Comparison of ENCODE assay signal across 9 cellular contexts in genomic region chr12:128259556-128260070, GRCh38. TPM values are rescaled to one million over a fixed set of nuclear protein-coding genes. Genes with fewer than 3 reads are reported as not detected.
DNase-seq lines count a peak whose midpoint lies in the region; ATAC-seq, FAIRE-seq and TF ChIP-seq lines count a peak whose summit lies in the region.
"Had no signal": no experiment of that assay in that cellular context is flagged by ENCODE, and none has a peak within 500 bp of the region (broad histone marks: within the 10 kb centered on the region; RNA-seq: fewer than 3 reads in every experiment).

No MANE protein-coding gene starts in this region.

- 0% methylated on average over 5 of the region's 5 CpGs for WGBS in K562 (ENCODE audit: insufficient coverage, low coverage, missing lambda C conversion rate)

- no peaks in the 10 kb centered on the region for H3K36me3 Mint-ChIP-seq in CD4-positive, alpha-beta T cell (ENCODE audit: low read depth)

- peaks cover 20% of the 10 kb centered on the region for H3K27me3 Mint-ChIP-seq in CD4-positive, alpha-beta T cell

- no peaks in the 10 kb centered on the region for H3K9me1 ChIP-seq in K562 (ENCODE audit: control insufficient read depth, insufficient read depth, low read length)

- H3K9ac ChIP-seq in K562 (ENCODE audit: insufficient read depth in 1 of 2, low read depth in 2 of 2, low read length in 2 of 2), result no peak overlapping the region

- H2AFZ ChIP-seq in K562 (ENCODE audit: low read depth, low read length), result no peak overlapping the region

- H3K9me3 ChIP-seq in K562 (replicated peaks; ENCODE audit: control insufficient read depth, insufficient read depth, low read depth, low read length) (no peaks in the 10 kb centered on the region), left lung (no peaks in the 10 kb centered on the region)
- no peaks in the 10 kb centered on the region for H3K9me3 ChIP-seq in CD4-positive, alpha-beta T cell (ENCODE audit: control insufficient read depth, low read length)

- no peaks in the 10 kb centered on the region for H3K4me1 Mint-ChIP-seq in CD4-positive, alpha-beta T cell (ENCODE audit: low read depth)

- TF ChIP-seq POLR2A in K562 (conservative IDR thresholded peaks at IDR 0.05), result no peak

- FAIRE-seq in K562 (lab: Jason Lieb, UNC), result peak; percentile 46

- H3K36me3 ChIP-seq in K562 (ENCODE audit: control insufficient read depth, insufficient read depth, low read length), result no peaks in the 10 kb centered on the region
- H3K36me3 ChIP-seq in left lung, result no peaks in the 10 kb centered on the region

- no peaks in the 10 kb centered on the region for H4K20me1 ChIP-seq in K562 (replicated peaks; ENCODE audit: control insufficient read depth, insufficient read depth, low read length)

- CTCF ChIA-PET in K562 (lab: Yijun Ruan, JAX; ENCODE audit: low intra/inter-chr PET ratio), result interaction anchor here (1.3 kb wide), 1 partner anchor 1652 kb away, joined by 3 read pairs; no protein-coding TSS in a partner anchor
- CTCF ChIA-PET in CD4-positive, alpha-beta T cell (lab: Charles Lee), result no interaction called here

- peak; percentile 72 to 75 for TF ChIP-seq RAD21 in K562 (CRISPR knock-in tag; conservative IDR thresholded peaks at IDR 0.05 in 1 of 2, IDR thresholded peaks at IDR 0.05 in 1 of 2)

- H3K27me3 ChIP-seq in K562 (ENCODE audit: control insufficient read depth in 2 of 2, insufficient read depth in 2 of 2, low read length in 2 of 2), result no peaks in the 10 kb centered on the region
- peaks cover 0 to 43% of the 10 kb centered on the region in 2 donors for H3K27me3 ChIP-seq in left lung
- no peaks in the 10 kb centered on the region for H3K27me3 ChIP-seq in CD4-positive, alpha-beta T cell (ENCODE audit: control insufficient read depth, insufficient read depth, low read length)

- H3K27ac Mint-ChIP-seq in CD4-positive, alpha-beta T cell, result no peak overlapping the region

- BruUV-seq in K562 (replicated peaks; lab: Mats Ljungman, UMichigan), result no TSS peak

- H3K9me3 Mint-ChIP-seq in CD4-positive, alpha-beta T cell, result peaks cover 6% of the 10 kb centered on the region

- H3K4me1 ChIP-seq in K562 (replicated peaks in 1 of 2; ENCODE audit: control insufficient read depth in 2 of 2, insufficient read depth in 2 of 2, low read length in 2 of 2) (no peaks in the 10 kb centered on the region), left lung (no peaks in the 10 kb centered on the region)

- POLR2A ChIA-PET in K562 (lab: Yijun Ruan, JAX), result interaction anchor here (0.6 to 1.1 kb wide), 3 partner anchors 128 to 344 kb away, joined by 3 to 4 read pairs (median 3); no protein-coding TSS in a partner anchor
- POLR2A ChIA-PET in CD4-positive, alpha-beta T cell (lab: Charles Lee), result no interaction called here

- intact Hi-C loops in K562 (cut with micrococcal nuclease), result loop anchor here (1.0 kb wide), 1 partner anchor 129 kb away; no protein-coding TSS in a partner anchor
- intact Hi-C loops in left lung (cut with DNase I), result loop anchor here in 1 of 2 donors (10.0 kb wide), 1 partner anchor 125 kb away; no protein-coding TSS in a partner anchor
- intact Hi-C loops in CD4-positive, alpha-beta T cell (cut with DNase I, micrococcal nuclease), result no loop called here

- in situ Hi-C loops in K562 (cut with MboI), result no loop called here

- H3K4me3 ChIP-seq in K562 (no peak overlapping the region), left lung (no peak overlapping the region)
- H3K4me3 ChIP-seq: SK-N-MC had no signal

- no peak overlapping the region for H3K4me2 ChIP-seq in K562 (ENCODE audit: insufficient read depth, low read length)

- no peak for TF ChIP-seq EP300 in K562 (IDR thresholded peaks at IDR 0.05; ENCODE audit: low read length)

- TF ChIP-seq CTCF in K562 (IDR thresholded peaks at IDR 0.05 in 2 of 3, conservative IDR thresholded peaks at IDR 0.05 in 1 of 3; ENCODE audit: insufficient read depth in 2 of 3, low read depth in 1 of 3, low read length in 3 of 3) (peak; percentile 68 to 76 (median 69)), left lung (IDR thresholded peaks at IDR 0.05) (peak; percentile 24 to 77)
- TF ChIP-seq CTCF in CD4-positive, alpha-beta T cell (IDR thresholded peaks at IDR 0.05), result no peak

- no peaks in the 10 kb centered on the region for H3K79me2 ChIP-seq in K562 (ENCODE audit: control insufficient read depth, insufficient read depth, low read length)

- H3K4me3 Mint-ChIP-seq in CD4-positive, alpha-beta T cell, result no peak overlapping the region

- peak; percentile 33 for DNase-seq in DMS53 (lab: John Stamatoyannopoulos, UW)
- no peak for DNase-seq in DMS53 treated with DMSO at 0.1 percent for 48 hours (lab: John Stamatoyannopoulos, UW; ENCODE audit: unreplicated experiment)
- DNase-seq in NCI-H1105 treated with DMSO at 0.1 percent for 48 hours (lab: John Stamatoyannopoulos, UW), result peak; percentile 63
- DNase-seq in K562 (ENCODE audit: extremely low read depth in 1 of 4, low spot score in 3 of 4), result peak; percentile 49 to 51 (median 50)
- no peak for DNase-seq in left lung
- no peak for DNase-seq in CD4-positive, alpha-beta T cell
- no peak for DNase-seq in stimulated activated naive CD4-positive, alpha-beta T cell treated with Interleukin-2 at 50 U/mL for 16 hours (lab: John Stamatoyannopoulos, UW)

- ATAC-seq in K562 (peak; percentile 67), left lung (peak; percentile 38), GM18519 (IDR thresholded peaks at IDR 0.05; ENCODE audit: low FRiP score, unreplicated experiment) (no peak)
- ATAC-seq in CD4-positive, alpha-beta T cell (ENCODE audit: poor library complexity), result no peak

- H3K27ac ChIP-seq in K562 (ENCODE audit: extremely low read depth, low read depth, low read length), result no peak overlapping the region
- no peak overlapping the region for H3K27ac ChIP-seq in left lung
- H3K27ac ChIP-seq in CD4-positive, alpha-beta T cell (ENCODE audit: low read depth, low read length), result no peak overlapping the region
- H3K27ac ChIP-seq: SK-N-MC had no signal

TF ChIP-seq in K562, 482 proteins besides CTCF, POLR2A, EP300 and RAD21:
- TF ChIP-seq MEIS2 (IDR thresholded peaks at IDR 0.05; ENCODE audit: partially characterized antibody) (peak; percentile 17), SRSF1 (IDR thresholded peaks at IDR 0.05; ENCODE audit: low read depth, low read length) (no peak), SMC3 (conservative IDR thresholded peaks at IDR 0.05; ENCODE audit: insufficient read depth, low read depth, low read length) (peak; percentile 57; the same call in 1 of the 2 replicates)
- TF ChIP-seq, protein P1, sequence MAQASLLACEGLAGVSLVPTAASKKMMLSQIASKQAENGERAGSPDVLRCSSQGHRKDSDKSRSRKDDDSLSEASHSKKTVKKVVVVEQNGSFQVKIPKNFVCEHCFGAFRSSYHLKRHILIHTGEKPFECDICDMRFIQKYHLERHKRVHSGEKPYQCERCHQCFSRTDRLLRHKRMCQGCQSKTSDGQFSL (CRISPR knock-in tag; IDR thresholded peaks at IDR 0.05), result no peak
- TF ChIP-seq, protein P1 (tag; IDR thresholded peaks at IDR 0.05), result no peak
- TF ChIP-seq, protein P2, sequence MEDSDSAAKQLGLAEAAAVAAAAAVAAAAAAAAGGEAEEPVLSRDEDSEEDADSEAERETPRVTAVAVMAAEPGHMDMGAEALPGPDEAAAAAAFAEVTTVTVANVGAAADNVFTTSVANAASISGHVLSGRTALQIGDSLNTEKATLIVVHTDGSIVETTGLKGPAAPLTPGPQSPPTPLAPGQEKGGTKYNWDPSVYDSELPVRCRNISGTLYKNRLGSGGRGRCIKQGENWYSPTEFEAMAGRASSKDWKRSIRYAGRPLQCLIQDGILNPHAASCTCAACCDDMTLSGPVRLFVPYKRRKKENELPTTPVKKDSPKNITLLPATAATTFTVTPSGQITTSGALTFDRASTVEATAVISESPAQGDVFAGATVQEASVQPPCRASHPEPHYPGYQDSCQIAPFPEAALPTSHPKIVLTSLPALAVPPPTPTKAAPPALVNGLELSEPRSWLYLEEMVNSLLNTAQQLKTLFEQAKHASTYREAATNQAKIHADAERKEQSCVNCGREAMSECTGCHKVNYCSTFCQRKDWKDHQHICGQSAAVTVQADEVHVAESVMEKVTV (CRISPR knock-in tag; IDR thresholded peaks at IDR 0.05), result peak; percentile 64

RNA-seq across cellular contexts. Expression of gene TMEM132C, which starts 7.4 kb away (rescaled TPM):
- total RNA-seq in K562 (2011; cell fraction: chromatin; rRNA removed; ENCODE audit: low replicate concordance), result not detected in 2 replicates
- not detected in 2 replicates for total RNA-seq in K562 (2011; cell fraction: nucleolus; rRNA removed)
- total RNA-seq in K562 (2011; cell fraction: nucleoplasm; rRNA removed), result not detected in 2 replicates
- total RNA-seq in K562 (2014; rRNA removed) (not detected in 2 replicates), K562 (2014; rRNA removed; fragmentation: Illumina TruSeq; extraction: Trizol) (not detected in 2 replicates), K562 (2015; rRNA removed; fragmentation: Illumina TruSeq; extraction: Trizol) (not detected in 2 replicates), K562 (2021) (not detected in 2 replicates), left lung (under 1 TPM; 0.50 to 0.61 TPM)
- polyA plus RNA-seq in K562 (2011; rRNA removed) (not detected in 2 replicates), K562 (2014; fragmentation: Illumina TruSeq; extraction: Trizol) (not detected in 2 replicates), K562 (2014; fragmentation: Nextera tagmentation; extraction: Ambion mirVana) (not detected), K562 (2014; rRNA removed) (not detected in 2 replicates)
- not detected in 2 replicates for polyA plus RNA-seq in K562 (2011; cell fraction: cytosol; rRNA removed)
- polyA plus RNA-seq in K562 (2011; cell fraction: nucleus; rRNA removed), result not detected in 2 replicates
- not detected in 2 replicates for polyA plus RNA-seq in K562 (2012)
- polyA minus RNA-seq in K562 (2011; rRNA and poly(A)+ RNA removed), result not detected in 2 replicates
- not detected in 2 replicates for polyA minus RNA-seq in K562 (2011; cell fraction: cytosol; rRNA and poly(A)+ RNA removed)
- polyA minus RNA-seq in K562 (2011; cell fraction: nucleus; rRNA and poly(A)+ RNA removed), result not detected in 2 replicates
- total RNA-seq in CD4-positive, alpha-beta T cell, result not detected

Comparison
In these comparisons a context has a peak if more than half of its experiments do, and no peak if none do; other contexts are left out.
1. DNase-seq: peak in DMS53 (single experiment), NCI-H1105 treated with DMSO at 0.1 percent for 48 hours (single experiment) and K562 (4 of 4); none in DMS53 treated with DMSO at 0.1 percent for 48 hours (single experiment), left lung (0 of 2), CD4-positive, alpha-beta T cell (0 of 10) and stimulated activated naive CD4-positive, alpha-beta T cell treated with Interleukin-2 at 50 U/mL for 16 hours (single experiment).
2. ATAC-seq: peak in K562 (single experiment) and left lung (single experiment); none in GM18519 (single experiment) and CD4-positive, alpha-beta T cell (single experiment).